In genomic region chr3:45087155-45087554, GRCh38 we compare ENCODE assay signal across 19 cellular contexts. TPM values are rescaled to one million over a fixed set of nuclear protein-coding genes. Genes with fewer than 3 reads are reported as not detected.
DNase-seq lines count a peak whose midpoint lies in the region; ATAC-seq and TF ChIP-seq lines count a peak whose summit lies in the region.
"Had no signal": no experiment of that assay in that cellular context is flagged by ENCODE, and none has a peak within 500 bp of the region (broad histone marks: within the 10 kb centered on the region; RNA-seq: fewer than 3 reads in every experiment).

No MANE protein-coding gene starts in this region.

- H3K27ac ChIP-seq in heart left ventricle (no peak overlapping the region), right atrium auricular region (no peak overlapping the region), VCaP (peak overlapping the region; percentile 75), sigmoid colon (peak overlapping the region in 1 of 4 donors; percentile 71), MM.1S (ENCODE audit: low read length) (no peak overlapping the region)
- H3K27ac ChIP-seq: BLaER1 had no signal

- H4K20me1 ChIP-seq in MM.1S (ENCODE audit: insufficient read depth, low read length) = no peaks in the 10 kb centered on the region
- H4K20me1 ChIP-seq: BLaER1 had no signal

- H3K27me3 Mint-ChIP-seq in endothelial cell (ENCODE audit: unreplicated experiment) = no peaks in the 10 kb centered on the region

- no peaks in the 10 kb centered on the region for H3K79me2 ChIP-seq in MM.1S (ENCODE audit: low read length)

- H3K9me3 ChIP-seq in heart left ventricle (peaks cover 0 to 4% (median 0%) of the 10 kb centered on the region in 12 donors), right atrium auricular region (no peaks in the 10 kb centered on the region), sigmoid colon (no peaks in the 10 kb centered on the region), MM.1S (replicated peaks; ENCODE audit: insufficient read depth, low read length) (no peaks in the 10 kb centered on the region)
- H3K9me3 ChIP-seq: BLaER1 had no signal

- TF ChIP-seq CTCF in heart left ventricle (IDR thresholded peaks at IDR 0.05) = no peak
- TF ChIP-seq CTCF in right atrium auricular region (IDR thresholded peaks at IDR 0.05) = no peak
- TF ChIP-seq CTCF in VCaP (conservative IDR thresholded peaks at IDR 0.05) = no peak
- TF ChIP-seq CTCF in fibroblast of pulmonary artery (IDR thresholded peaks at IDR 0.05; ENCODE audit: low read length, missing control alignments) = no peak
- no peak for TF ChIP-seq CTCF in sigmoid colon (IDR thresholded peaks at IDR 0.05)
- no peak for TF ChIP-seq CTCF in MM.1S (IDR thresholded peaks at IDR 0.05; ENCODE audit: low read length)
- no peak for TF ChIP-seq CTCF in endothelial cell (IDR thresholded peaks at IDR 0.05; ENCODE audit: unreplicated experiment)

- H3K9me2 ChIP-seq in MM.1S (replicated peaks; ENCODE audit: insufficient read depth, low read length) = no peaks in the 10 kb centered on the region

- no peak for TF ChIP-seq EP300 in sigmoid colon (IDR thresholded peaks at IDR 0.05)

- ATAC-seq in heart left ventricle (peak in 3 of 4 donors; percentile 53 to 56 (median 56)), HG02884 (IDR thresholded peaks at IDR 0.05; ENCODE audit: unreplicated experiment) (no peak)

- H3K4me2 ChIP-seq in MM.1S (ENCODE audit: low read depth, low read length) = no peak overlapping the region
- H3K4me2 ChIP-seq: BLaER1 had no signal

- H3K9me3 Mint-ChIP-seq in endothelial cell (ENCODE audit: unreplicated experiment) = no peaks in the 10 kb centered on the region

- peaks cover 2% of the 10 kb centered on the region for H3K4me1 Mint-ChIP-seq in endothelial cell (ENCODE audit: unreplicated experiment)
- H3K4me1 Mint-ChIP-seq: CD8-positive, alpha-beta memory T cell had no signal

- no peaks in the 10 kb centered on the region for H3K36me3 ChIP-seq in heart left ventricle
- H3K36me3 ChIP-seq in right atrium auricular region = no peaks in the 10 kb centered on the region
- no peaks in the 10 kb centered on the region for H3K36me3 ChIP-seq in sigmoid colon
- H3K36me3 ChIP-seq in MM.1S (replicated peaks; ENCODE audit: insufficient read depth, low read length) = no peaks in the 10 kb centered on the region
- H3K36me3 ChIP-seq: BLaER1 had no signal

- H3K27me3 ChIP-seq in heart left ventricle = no peaks in the 10 kb centered on the region
- H3K27me3 ChIP-seq in right atrium auricular region = no peaks in the 10 kb centered on the region
- no peaks in the 10 kb centered on the region for H3K27me3 ChIP-seq in sigmoid colon
- no peaks in the 10 kb centered on the region for H3K27me3 ChIP-seq in MM.1S (replicated peaks; ENCODE audit: insufficient read depth, low read length)
- H3K27me3 ChIP-seq: BLaER1 had no signal

- H3F3A ChIP-seq in MM.1S (ENCODE audit: insufficient read depth, low read length) = no peaks in the 10 kb centered on the region

- H3K4me1 ChIP-seq in heart left ventricle = peaks cover 0 to 5% (median 0%) of the 10 kb centered on the region in 12 donors
- no peaks in the 10 kb centered on the region for H3K4me1 ChIP-seq in right atrium auricular region
- peaks cover 0 to 51% (median 31%) of the 10 kb centered on the region in 4 donors for H3K4me1 ChIP-seq in sigmoid colon
- no peaks in the 10 kb centered on the region for H3K4me1 ChIP-seq in MM.1S (ENCODE audit: low read length)
- H3K4me1 ChIP-seq: BLaER1 had no signal

- TF ChIP-seq POLR2A in heart left ventricle (IDR thresholded peaks at IDR 0.05) (no peak), sigmoid colon (IDR thresholded peaks at IDR 0.05) (no peak)

- no peak overlapping the region for H2AFZ ChIP-seq in MM.1S (ENCODE audit: low read length)

- peak in 1 of 5 donors; percentile 35 for DNase-seq in heart left ventricle
- no peak for DNase-seq in right atrium auricular region (ENCODE audit: low spot score)
- DNase-seq in fibroblast of pulmonary artery (ENCODE audit: low read depth) = peak; percentile 45
- DNase-seq in sigmoid colon = peak; percentile 73
- no peak for DNase-seq in MM.1S
- DNase-seq in endothelial cell (ENCODE audit: low spot score) = no peak
- DNase-seq: CD8-positive, alpha-beta memory T cell; DMS79; HCEC 1CT; KBM-7; NCI-H1092; NCI-H2107; NCI-H345; NCI-H526 treated with DMSO at 0.1 percent for 48 hours; NK-92 treated with Interleukin-12 subunit alpha and Interleukin-12 subunit beta, amount 100 ng/mL, for 24 hours had no signal

- intact Hi-C loops in heart left ventricle (cut with DNase I) (no loop called here), sigmoid colon (cut with DNase I) (no loop called here)

- WGBS in heart left ventricle, 4 donors = 47 to 65% (median 52%) methylated on average over 7 of the region's 7 CpGs
- whole genome bisulfite sequencing in sigmoid colon, 2 donors = 81 to 88% methylated on average over 7 of the region's 7 CpGs

- no peak overlapping the region for H3K27ac Mint-ChIP-seq in endothelial cell (ENCODE audit: unreplicated experiment)
- H3K27ac Mint-ChIP-seq: CD8-positive, alpha-beta memory T cell had no signal

- no peaks in the 10 kb centered on the region for H3K36me3 Mint-ChIP-seq in endothelial cell (ENCODE audit: low read depth, unreplicated experiment)
- H3K36me3 Mint-ChIP-seq: CD8-positive, alpha-beta memory T cell had no signal

- H3K9ac ChIP-seq in MM.1S (ENCODE audit: low read length) = no peak overlapping the region
- H3K9ac ChIP-seq: BLaER1 had no signal

- H3K4me3 Mint-ChIP-seq in endothelial cell (ENCODE audit: unreplicated experiment) = no peak overlapping the region
- H3K4me3 Mint-ChIP-seq: CD8-positive, alpha-beta memory T cell had no signal

- H3K4me3 ChIP-seq in heart left ventricle (no peak overlapping the region), right atrium auricular region (no peak overlapping the region), fibroblast of pulmonary artery (replicated peaks; ENCODE audit: low read depth, low read length) (no peak overlapping the region), sigmoid colon (no peak overlapping the region), MM.1S (ENCODE audit: low read length) (no peak overlapping the region)
- H3K4me3 ChIP-seq: BLaER1 had no signal

RNA-seq across cellular contexts. Expression of gene CDCP1, which starts 59.0 kb away (rescaled TPM):
- total RNA-seq in heart left ventricle = 1 to 10 TPM in 2 of 9 donors, under 1 TPM in 7; 0.19 to 5.8 (median 0.38) TPM
- polyA plus RNA-seq in heart left ventricle = 1 to 10 TPM in 1 of 2 donors, under 1 TPM in 1; 0.11 to 1.6 TPM
- 1 to 10 TPM in 1 of 2 donors, under 1 TPM in 1; 0.48 to 2.8 TPM for total RNA-seq in right atrium auricular region
- 1 to 10 TPM in 1 of 4 donors, under 1 TPM in 3; 0.71 to 1.2 (median 0.82) TPM for total RNA-seq in sigmoid colon
- 10 to 100 TPM in 1 of 3 donors, 1 to 10 TPM in 2; 7.2 to 35.2 (median 9.0) TPM for polyA plus RNA-seq in sigmoid colon
- 0.26 TPM for total RNA-seq in endothelial cell (ENCODE audit: unreplicated experiment)
- total RNA-seq: OCI-LY7 had no signal
- polyA plus RNA-seq: CD8-positive, alpha-beta memory T cell had no signal

Comparison
In these comparisons a context has a peak if more than half of its experiments do, and no peak if none do; other contexts are left out.
1. DNase-seq: peak in fibroblast of pulmonary artery (single experiment) and sigmoid colon (single experiment); none in right atrium auricular region (single experiment), MM.1S (single experiment) and endothelial cell (single experiment).